In the genomic region with DNA sequence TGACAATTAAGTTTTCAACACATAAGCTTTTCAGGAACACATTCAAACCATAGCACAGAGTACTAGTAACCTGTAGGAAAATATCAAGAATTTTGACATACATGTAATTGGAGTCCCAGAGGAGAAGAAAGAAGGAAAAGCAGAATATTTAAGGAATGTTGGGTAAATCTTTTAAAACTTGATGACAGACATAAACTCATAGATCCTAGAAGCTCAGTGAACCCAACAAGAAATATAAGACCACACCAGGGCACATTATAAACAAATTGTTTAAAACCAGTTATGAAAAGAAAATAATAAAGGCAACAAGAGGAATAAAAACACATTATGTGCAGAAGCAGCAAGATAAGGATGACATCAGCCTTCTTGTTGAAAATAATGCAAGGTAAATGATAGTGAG, we compare ENCODE assay signal across 35 cellular contexts.
DNase-seq lines count a peak whose midpoint lies in the region; ATAC-seq, FAIRE-seq and TF ChIP-seq lines count a peak whose summit lies in the region.
"Had no signal": no experiment of that assay in that cellular context is flagged by ENCODE, and none has a peak within 500 bp of the region (broad histone marks: within the 10 kb centered on the region; RNA-seq: fewer than 3 reads in every experiment).

No MANE protein-coding gene starts in this region.

- no peak for FAIRE-seq in K562 (lab: Jason Lieb, UNC)
- FAIRE-seq: A204.1, A549, D721Med had no signal

- H3K4me2 ChIP-seq in K562 (ENCODE audit: insufficient read depth, low read length), result no peak overlapping the region
- H3K4me2 ChIP-seq: A549; BLaER1; BLaER1 treated with 17β-estradiol and CSF1 and Interleukin-3, amounts not matched to agents 10 nM and 100 nM had no signal

- H4K20me1 ChIP-seq in K562 (replicated peaks; ENCODE audit: control insufficient read depth, insufficient read depth, low read length), result no peaks in the 10 kb centered on the region
- H4K20me1 ChIP-seq: BLaER1; BLaER1 treated with 17β-estradiol and CSF1 and Interleukin-3, amounts not matched to agents 10 nM and 100 nM had no signal

- ATAC-seq in K562 (no peak), HG02973 (IDR thresholded peaks at IDR 0.05; ENCODE audit: unreplicated experiment) (no peak), HG02678 (IDR thresholded peaks at IDR 0.05; ENCODE audit: unreplicated experiment) (no peak)
- ATAC-seq: A549; CD8-positive, alpha-beta T cell had no signal

- TF ChIP-seq EP300 in K562 (IDR thresholded peaks at IDR 0.05; ENCODE audit: low read length), result no peak

- POLR2A ChIA-PET in HEK293 (lab: Yijun Ruan, JAX) (no interaction called here), K562 (lab: Yijun Ruan, JAX) (no interaction called here)

- TF ChIP-seq POLR2A in K562 (conservative IDR thresholded peaks at IDR 0.05), result no peak

- H3K4me3 ChIP-seq in HEK293 (ENCODE audit: low read depth, low read length), result no peak overlapping the region
- no peak overlapping the region for H3K4me3 ChIP-seq in K562
- H3K4me3 ChIP-seq: A549; BLaER1; BLaER1 treated with 17β-estradiol and CSF1 and Interleukin-3, amounts not matched to agents 10 nM and 100 nM had no signal

- H3K9me3 Mint-ChIP-seq in neural crest cell, result peaks cover 5% of the 10 kb centered on the region

- TF ChIP-seq RAD21 in K562 (CRISPR knock-in tag; conservative IDR thresholded peaks at IDR 0.05 in 1 of 2, IDR thresholded peaks at IDR 0.05 in 1 of 2), result no peak

- peak overlapping the region; percentile 46 for H3K27ac Mint-ChIP-seq in neural crest cell (ENCODE audit: unreplicated experiment)
- H3K27ac Mint-ChIP-seq: B cell; CD4-positive, alpha-beta memory T cell; CD4-positive, alpha-beta T cell; CD4-positive, CD25-positive, alpha-beta regulatory T cell; CD8-positive, alpha-beta memory T cell; CD8-positive, alpha-beta T cell had no signal

- CTCF ChIA-PET in HEK293 (lab: Yijun Ruan, JAX), result interaction anchor here (0.7 to 1.3 kb wide), 4 partner anchors 9 to 56 kb away, joined by 3 to 4 read pairs (median 4); no protein-coding TSS in a partner anchor
- CTCF ChIA-PET in K562 (lab: Yijun Ruan, JAX; ENCODE audit: low intra/inter-chr PET ratio), result no interaction called here

- H3K9me3 ChIP-seq in HEK293 (ENCODE audit: control insufficient read depth, insufficient read depth, low read depth, low read length) (no peaks in the 10 kb centered on the region), K562 (replicated peaks; ENCODE audit: control insufficient read depth, insufficient read depth, low read depth, low read length) (no peaks in the 10 kb centered on the region; the same call in 1 of the 2 replicates)
- H3K9me3 ChIP-seq: BE2C had no signal

- DNase-seq in K562 (ENCODE audit: extremely low read depth in 1 of 4, low spot score in 3 of 4) (no peak), neural crest cell (ENCODE audit: low read depth, low spot score) (no peak)
- DNase-seq in activated T-cell treated with anti-CD3 and anti-CD28 coated beads, Interleukin-2, amount 50 U/mL, for 1 hour, result no peak
- DNase-seq: 8988T; ACHN; AML-193; BE2C; C1 segment of cervical spinal cord; Caco-2; Calu3; CD4-positive, alpha-beta memory T cell; CD4-positive, alpha-beta T cell; CD4-positive, CD25-positive, alpha-beta regulatory T cell; CD8-positive, alpha-beta memory T cell; CD8-positive, alpha-beta T cell; COR-L47; DMS 273 treated with DMSO at 0.1 percent for 48 hours; DMS153; DMS53; DMS79; DMS79 treated with DMSO at 0.1 percent for 48 hours; DND-41; EL had no signal

- H3K9ac ChIP-seq in K562 (ENCODE audit: insufficient read depth in 1 of 2, low read depth in 2 of 2, low read length in 2 of 2), result no peak overlapping the region
- H3K9ac ChIP-seq: BLaER1; BLaER1 treated with 17β-estradiol and CSF1 and Interleukin-3, amounts not matched to agents 10 nM and 100 nM had no signal

- H3K36me3 ChIP-seq in HEK293 (ENCODE audit: control insufficient read depth in 2 of 2, insufficient read depth in 1 of 2, low read length in 2 of 2) (no peaks in the 10 kb centered on the region; a peak in 1 of 3 replicates), K562 (ENCODE audit: control insufficient read depth, insufficient read depth, low read length) (no peaks in the 10 kb centered on the region)
- H3K36me3 ChIP-seq: BE2C; BLaER1; BLaER1 treated with 17β-estradiol and CSF1 and Interleukin-3, amounts not matched to agents 10 nM and 100 nM had no signal

- H3K4me3 Mint-ChIP-seq in neural crest cell, result no peak overlapping the region
- H3K4me3 Mint-ChIP-seq: B cell; CD14-positive monocyte; CD4-positive, alpha-beta memory T cell; CD4-positive, alpha-beta T cell; CD4-positive, CD25-positive, alpha-beta regulatory T cell; CD8-positive, alpha-beta memory T cell; CD8-positive, alpha-beta T cell had no signal

- no peak for TF ChIP-seq CTCF in HEK293 (tag by site-specific recombination; IDR thresholded peaks at IDR 0.05)
- TF ChIP-seq CTCF in K562 (IDR thresholded peaks at IDR 0.05 in 2 of 3, conservative IDR thresholded peaks at IDR 0.05 in 1 of 3; ENCODE audit: insufficient read depth in 2 of 3, low read depth in 1 of 3, low read length in 3 of 3), result no peak
- no peak for TF ChIP-seq CTCF in neural crest cell (conservative IDR thresholded peaks at IDR 0.05)

- H3K27ac ChIP-seq in HEK293 (ENCODE audit: extremely low read depth, low read depth, low read length), result no peak overlapping the region
- no peak overlapping the region for H3K27ac ChIP-seq in K562 (ENCODE audit: extremely low read depth, low read depth, low read length)
- H3K27ac ChIP-seq: 22Rv1; A549; BLaER1; BLaER1 treated with 17β-estradiol and CSF1 and Interleukin-3, amounts not matched to agents 10 nM and 100 nM; C4-2B had no signal

- no peaks in the 10 kb centered on the region for H3K4me1 Mint-ChIP-seq in neural crest cell
- H3K4me1 Mint-ChIP-seq: B cell; CD4-positive, alpha-beta memory T cell; CD4-positive, CD25-positive, alpha-beta regulatory T cell; CD8-positive, alpha-beta memory T cell had no signal

- no peak overlapping the region for H2AFZ ChIP-seq in K562 (ENCODE audit: low read depth, low read length)

- H3K79me2 ChIP-seq in K562 (ENCODE audit: control insufficient read depth, insufficient read depth, low read length), result no peaks in the 10 kb centered on the region

- intact Hi-C loops in K562 (cut with micrococcal nuclease), result no loop called here

- no peaks in the 10 kb centered on the region for H3K27me3 ChIP-seq in K562 (ENCODE audit: control insufficient read depth in 2 of 2, insufficient read depth in 2 of 2, low read length in 2 of 2)
- H3K27me3 ChIP-seq: BE2C; BLaER1; BLaER1 treated with 17β-estradiol and CSF1 and Interleukin-3, amounts not matched to agents 10 nM and 100 nM had no signal

- in situ Hi-C loops in K562 (cut with MboI), result no loop called here

- H3K27me3 Mint-ChIP-seq in neural crest cell (ENCODE audit: low read depth), result no peaks in the 10 kb centered on the region

- H3K36me3 Mint-ChIP-seq in neural crest cell (ENCODE audit: low read depth), result no peaks in the 10 kb centered on the region
- H3K36me3 Mint-ChIP-seq: CD14-positive monocyte; CD4-positive, alpha-beta memory T cell; CD4-positive, CD25-positive, alpha-beta regulatory T cell; CD8-positive, alpha-beta T cell had no signal

- BruUV-seq in K562 (replicated peaks; lab: Mats Ljungman, UMichigan), result no TSS peak

- H3K9me1 ChIP-seq in K562 (ENCODE audit: control insufficient read depth, insufficient read depth, low read length), result no peaks in the 10 kb centered on the region

- H3K4me1 ChIP-seq in HEK293 (ENCODE audit: control insufficient read depth, insufficient read depth, low read length) (no peaks in the 10 kb centered on the region), K562 (replicated peaks in 1 of 2; ENCODE audit: control insufficient read depth in 2 of 2, insufficient read depth in 2 of 2, low read length in 2 of 2) (no peaks in the 10 kb centered on the region)
- H3K4me1 ChIP-seq: A549, BE2C, BLaER1 had no signal

TF ChIP-seq in HEK293, 187 proteins besides CTCF, POLR2A, EP300 and RAD21 (continues in another document):
- TF ChIP-seq ZNF174 (tag by site-specific recombination; IDR thresholded peaks at IDR 0.05), result no peak
- TF ChIP-seq ZNF558 (tag by site-specific recombination; IDR thresholded peaks at IDR 0.05), result peak; percentile 95

TF ChIP-seq in K562, 482 proteins besides CTCF, POLR2A, EP300 and RAD21:
- TF ChIP-seq TRIM24 (IDR thresholded peaks at IDR 0.05), result peak in 1 of 2 experiments; percentile 21; a peak in 1 of 4 replicates
- TF ChIP-seq ZZZ3 (IDR thresholded peaks at IDR 0.05), result no peak
- peak; percentile 32; the same call in 1 of the 2 replicates for TF ChIP-seq ATF3 (IDR thresholded peaks at IDR 0.05)
- TF ChIP-seq ATF3 (CRISPR knock-in tag; conservative IDR thresholded peaks at IDR 0.05), result no peak
